ENCODE assay signal across 1 cellular context in genomic region chr2:28751956-28752607, GRCh38.
A peak's percentile ranks its signal among the peaks of the same experiment; 100 is the strongest.
TF ChIP-seq lines count a peak whose summit lies in the region.

No MANE protein-coding gene starts in this region.

TF ChIP-seq in HepG2, 621 proteins besides CTCF, POLR2A, EP300 and RAD21 (continued from another document and continues in another):
- TF ChIP-seq, protein P1, sequence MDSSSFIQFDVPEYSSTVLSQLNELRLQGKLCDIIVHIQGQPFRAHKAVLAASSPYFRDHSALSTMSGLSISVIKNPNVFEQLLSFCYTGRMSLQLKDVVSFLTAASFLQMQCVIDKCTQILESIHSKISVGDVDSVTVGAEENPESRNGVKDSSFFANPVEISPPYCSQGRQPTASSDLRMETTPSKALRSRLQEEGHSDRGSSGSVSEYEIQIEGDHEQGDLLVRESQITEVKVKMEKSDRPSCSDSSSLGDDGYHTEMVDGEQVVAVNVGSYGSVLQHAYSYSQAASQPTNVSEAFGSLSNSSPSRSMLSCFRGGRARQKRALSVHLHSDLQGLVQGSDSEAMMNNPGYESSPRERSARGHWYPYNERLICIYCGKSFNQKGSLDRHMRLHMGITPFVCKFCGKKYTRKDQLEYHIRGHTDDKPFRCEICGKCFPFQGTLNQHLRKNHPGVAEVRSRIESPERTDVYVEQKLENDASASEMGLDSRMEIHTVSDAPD (CRISPR knock-in tag; IDR thresholded peaks at IDR 0.05): no peak
- TF ChIP-seq, protein P2, sequence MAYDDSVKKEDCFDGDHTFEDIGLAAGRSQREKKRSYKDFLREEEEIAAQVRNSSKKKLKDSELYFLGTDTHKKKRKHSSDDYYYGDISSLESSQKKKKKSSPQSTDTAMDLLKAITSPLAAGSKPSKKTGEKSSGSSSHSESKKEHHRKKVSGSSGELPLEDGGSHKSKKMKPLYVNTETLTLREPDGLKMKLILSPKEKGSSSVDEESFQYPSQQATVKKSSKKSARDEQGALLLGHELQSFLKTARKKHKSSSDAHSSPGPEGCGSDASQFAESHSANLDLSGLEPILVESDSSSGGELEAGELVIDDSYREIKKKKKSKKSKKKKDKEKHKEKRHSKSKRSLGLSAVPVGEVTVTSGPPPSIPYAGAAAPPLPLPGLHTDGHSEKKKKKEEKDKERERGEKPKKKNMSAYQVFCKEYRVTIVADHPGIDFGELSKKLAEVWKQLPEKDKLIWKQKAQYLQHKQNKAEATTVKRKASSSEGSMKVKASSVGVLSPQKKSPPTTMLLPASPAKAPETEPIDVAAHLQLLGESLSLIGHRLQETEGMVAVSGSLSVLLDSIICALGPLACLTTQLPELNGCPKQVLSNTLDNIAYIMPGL (CRISPR knock-in tag; IDR thresholded peaks at IDR 0.05; ENCODE audit: borderline replicate concordance in 1 of 2, low read depth in 1 of 2): peak; percentile 80 to 82; a peak in 3 of 4 replicates
- TF ChIP-seq ZFAT (CRISPR knock-in tag; conservative IDR thresholded peaks at IDR 0.05) (no peak), ZNF274 (CRISPR knock-in tag; IDR thresholded peaks at IDR 0.05) (no peak; the same call in 1 of the 2 replicates), ZHX1 (CRISPR knock-in tag; IDR thresholded peaks at IDR 0.05; ENCODE audit: low read depth) (no peak; the same call in 1 of the 2 replicates), WIZ (CRISPR knock-in tag; IDR thresholded peaks at IDR 0.05) (peak; percentile 66; the same call in 1 of the 2 replicates), ZNF589 (CRISPR knock-in tag; conservative IDR thresholded peaks at IDR 0.05) (no peak), HDAC6 (IDR thresholded peaks at IDR 0.05; ENCODE audit: low read depth, low read length) (no peak), ZNF256 (CRISPR knock-in tag; conservative IDR thresholded peaks at IDR 0.05) (no peak), HOXA5 (CRISPR knock-in tag; IDR thresholded peaks at IDR 0.05) (peak; percentile 50; the same call in 1 of the 2 replicates), ZNF691 (CRISPR knock-in tag; IDR thresholded peaks at IDR 0.05; ENCODE audit: borderline replicate concordance, low read depth) (no peak), ZNF136 (CRISPR knock-in tag; IDR thresholded peaks at IDR 0.05; ENCODE audit: low read depth) (no peak), SP4 (CRISPR knock-in tag; IDR thresholded peaks at IDR 0.05) (0 out of 2 replicates have a peak, but pooled peaks have one; percentile 7), PAF1 (CRISPR knock-in tag; IDR thresholded peaks at IDR 0.05) (no peak), TARDBP (CRISPR knock-in tag; IDR thresholded peaks at IDR 0.05) (no peak), MIXL1 (CRISPR knock-in tag; IDR thresholded peaks at IDR 0.05) (no peak), TOE1 (CRISPR knock-in tag; IDR thresholded peaks at IDR 0.05) (no peak), ZNF225 (CRISPR knock-in tag; IDR thresholded peaks at IDR 0.05) (peak; percentile 77; the same call in 1 of the 2 replicates), ZNF546 (CRISPR knock-in tag; conservative IDR thresholded peaks at IDR 0.05) (no peak; the same call in 1 of the 2 replicates), TP53 (CRISPR knock-in tag; conservative IDR thresholded peaks at IDR 0.05) (no peak), ZFP36L2 (CRISPR knock-in tag; IDR thresholded peaks at IDR 0.05) (no peak), ZNF780A (CRISPR knock-in tag; IDR thresholded peaks at IDR 0.05) (peak; percentile 81; the same call in 1 of the 2 replicates), NFAT5 (CRISPR knock-in tag; IDR thresholded peaks at IDR 0.05) (no peak), ZNF720 (CRISPR knock-in tag; IDR thresholded peaks at IDR 0.05) (no peak), ZNF703 (CRISPR knock-in tag; IDR thresholded peaks at IDR 0.05; ENCODE audit: borderline replicate concordance) (no peak; the same call in 1 of the 2 replicates), REST (IDR thresholded peaks at IDR 0.05; ENCODE audit: borderline replicate concordance in 1 of 2, low read depth in 1 of 2, low read length in 2 of 2) (peak in 1 of 2 experiments; percentile 20; a peak in 1 of 4 replicates), ZBTB33 (CRISPR knock-in tag; IDR thresholded peaks at IDR 0.05) (no peak), ATM (IDR thresholded peaks at IDR 0.05; ENCODE audit: borderline replicate concordance) (no peak), ZNF326 (CRISPR knock-in tag; IDR thresholded peaks at IDR 0.05; ENCODE audit: borderline replicate concordance) (no peak), CENPT (CRISPR knock-in tag; IDR thresholded peaks at IDR 0.05; ENCODE audit: low read depth) (no peak)
- TF ChIP-seq, protein P3, sequence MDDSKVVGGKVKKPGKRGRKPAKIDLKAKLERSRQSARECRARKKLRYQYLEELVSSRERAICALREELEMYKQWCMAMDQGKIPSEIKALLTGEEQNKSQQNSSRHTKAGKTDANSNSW (CRISPR knock-in tag; IDR thresholded peaks at IDR 0.05; ENCODE audit: borderline replicate concordance): 0 out of 2 replicates have a peak, but pooled peaks have one; percentile 68
- TF ChIP-seq, protein P4, sequence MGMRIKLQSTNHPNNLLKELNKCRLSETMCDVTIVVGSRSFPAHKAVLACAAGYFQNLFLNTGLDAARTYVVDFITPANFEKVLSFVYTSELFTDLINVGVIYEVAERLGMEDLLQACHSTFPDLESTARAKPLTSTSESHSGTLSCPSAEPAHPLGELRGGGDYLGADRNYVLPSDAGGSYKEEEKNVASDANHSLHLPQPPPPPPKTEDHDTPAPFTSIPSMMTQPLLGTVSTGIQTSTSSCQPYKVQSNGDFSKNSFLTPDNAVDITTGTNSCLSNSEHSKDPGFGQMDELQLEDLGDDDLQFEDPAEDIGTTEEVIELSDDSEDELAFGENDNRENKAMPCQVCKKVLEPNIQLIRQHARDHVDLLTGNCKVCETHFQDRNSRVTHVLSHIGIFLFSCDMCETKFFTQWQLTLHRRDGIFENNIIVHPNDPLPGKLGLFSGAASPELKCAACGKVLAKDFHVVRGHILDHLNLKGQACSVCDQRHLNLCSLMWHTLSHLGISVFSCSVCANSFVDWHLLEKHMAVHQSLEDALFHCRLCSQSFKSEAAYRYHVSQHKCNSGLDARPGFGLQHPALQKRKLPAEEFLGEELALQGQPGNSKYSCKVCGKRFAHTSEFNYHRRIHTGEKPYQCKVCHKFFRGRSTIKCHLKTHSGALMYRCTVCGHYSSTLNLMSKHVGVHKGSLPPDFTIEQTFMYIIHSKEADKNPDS (CRISPR knock-in tag; IDR thresholded peaks at IDR 0.05): 0 out of 2 replicates have a peak, but pooled peaks have one; percentile 86
- TF ChIP-seq, protein P5, sequence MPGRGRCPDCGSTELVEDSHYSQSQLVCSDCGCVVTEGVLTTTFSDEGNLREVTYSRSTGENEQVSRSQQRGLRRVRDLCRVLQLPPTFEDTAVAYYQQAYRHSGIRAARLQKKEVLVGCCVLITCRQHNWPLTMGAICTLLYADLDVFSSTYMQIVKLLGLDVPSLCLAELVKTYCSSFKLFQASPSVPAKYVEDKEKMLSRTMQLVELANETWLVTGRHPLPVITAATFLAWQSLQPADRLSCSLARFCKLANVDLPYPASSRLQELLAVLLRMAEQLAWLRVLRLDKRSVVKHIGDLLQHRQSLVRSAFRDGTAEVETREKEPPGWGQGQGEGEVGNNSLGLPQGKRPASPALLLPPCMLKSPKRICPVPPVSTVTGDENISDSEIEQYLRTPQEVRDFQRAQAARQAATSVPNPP (CRISPR knock-in tag; IDR thresholded peaks at IDR 0.05): no peak
- TF ChIP-seq, protein P6, sequence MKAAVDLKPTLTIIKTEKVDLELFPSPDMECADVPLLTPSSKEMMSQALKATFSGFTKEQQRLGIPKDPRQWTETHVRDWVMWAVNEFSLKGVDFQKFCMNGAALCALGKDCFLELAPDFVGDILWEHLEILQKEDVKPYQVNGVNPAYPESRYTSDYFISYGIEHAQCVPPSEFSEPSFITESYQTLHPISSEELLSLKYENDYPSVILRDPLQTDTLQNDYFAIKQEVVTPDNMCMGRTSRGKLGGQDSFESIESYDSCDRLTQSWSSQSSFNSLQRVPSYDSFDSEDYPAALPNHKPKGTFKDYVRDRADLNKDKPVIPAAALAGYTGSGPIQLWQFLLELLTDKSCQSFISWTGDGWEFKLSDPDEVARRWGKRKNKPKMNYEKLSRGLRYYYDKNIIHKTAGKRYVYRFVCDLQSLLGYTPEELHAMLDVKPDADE (CRISPR knock-in tag; IDR thresholded peaks at IDR 0.05): no peak
